In genomic region chr6:17846762-17847161, GRCh38 we compare ENCODE assay signal across 8 cellular contexts.
"Had no signal": no experiment of that assay in that cellular context is flagged by ENCODE, and none has a peak within 500 bp of the region (broad histone marks: within the 10 kb centered on the region; RNA-seq: fewer than 3 reads in every experiment).

No MANE protein-coding gene starts in this region.

- H2AFZ ChIP-seq: GM23338 had no signal

- H3K27ac Mint-ChIP-seq: GM23338 had no signal

- H3K4me1 Mint-ChIP-seq: GM23338, H9 had no signal

- H3K27ac ChIP-seq: HL-60 had no signal

- FAIRE-seq: H1, H54 had no signal

- ATAC-seq: GM23338 had no signal

- H3K9me3 Mint-ChIP-seq: GM23338, H9 had no signal

- H3K4me3 Mint-ChIP-seq: GM23338, H9 had no signal

- H3K4me3 ChIP-seq: GM23338 had no signal

- H3K4me2 ChIP-seq: GM23338 had no signal

- DNase-seq: H9, HCEC 1CT, IMR-90, KBM-7 had no signal
